19 cellular contexts compared by ENCODE assay signal in the genomic region with DNA sequence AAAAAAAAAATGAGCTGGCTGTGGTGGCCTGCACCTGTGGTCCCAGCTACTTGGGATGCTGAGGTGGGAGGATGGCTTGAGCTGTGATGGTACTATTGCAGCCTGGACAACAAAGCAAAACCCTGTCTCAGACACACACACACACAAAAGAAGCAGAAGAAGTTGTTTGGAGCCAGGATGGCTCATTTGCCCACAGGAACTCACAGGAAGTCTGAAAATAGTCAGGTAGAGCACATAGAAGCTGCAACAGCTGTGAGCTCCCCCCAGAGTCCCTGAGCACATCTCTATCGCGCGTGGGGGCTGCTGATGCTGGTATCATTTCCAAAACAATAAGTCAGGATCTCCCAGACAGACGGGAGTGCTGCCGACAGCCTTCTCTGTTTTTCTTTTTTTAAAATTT.
"Had no signal": no experiment of that assay in that cellular context is flagged by ENCODE, and none has a peak within 500 bp of the region (broad histone marks: within the 10 kb centered on the region; RNA-seq: fewer than 3 reads in every experiment).

No MANE protein-coding gene starts in this region.

- H3K9me3 Mint-ChIP-seq: activated CD4-positive, alpha-beta T cell treated with anti-CD3 and anti-CD28 coated beads, Interleukin-2, amount 10 ng/mL, durations not matched to agents 24 days and 14 days; activated naive CD8-positive, alpha-beta T cell treated with anti-CD3 and anti-CD28 coated beads for 36 hours; natural killer cell; type B pancreatic cell had no signal

- H3K27me3 Mint-ChIP-seq: activated CD4-positive, alpha-beta T cell treated with anti-CD3 and anti-CD28 coated beads, Interleukin-2, amount 10 ng/mL, durations not matched to agents 24 days and 14 days; activated naive CD8-positive, alpha-beta T cell treated with anti-CD3 and anti-CD28 coated beads for 36 hours; type B pancreatic cell had no signal

- H3K27ac ChIP-seq: body of pancreas, colonic mucosa, esophagus squamous epithelium, left ventricle myocardium inferior had no signal

- H3K36me3 Mint-ChIP-seq: activated naive CD8-positive, alpha-beta T cell treated with anti-CD3 and anti-CD28 coated beads for 36 hours; natural killer cell; type B pancreatic cell had no signal

- H3K4me3 Mint-ChIP-seq: activated CD4-positive, alpha-beta T cell treated with anti-CD3 and anti-CD28 coated beads, Interleukin-2, amount 10 ng/mL, durations not matched to agents 24 days and 14 days; activated CD8-positive, alpha-beta T cell treated with anti-CD3 and anti-CD28 coated beads, Interleukin-2, amount 10 ng/mL, durations not matched to agents 7 days and 5 days; activated naive CD8-positive, alpha-beta T cell treated with anti-CD3 and anti-CD28 coated beads for 36 hours; natural killer cell; type B pancreatic cell had no signal

- H3K4me1 ChIP-seq: body of pancreas, colonic mucosa, esophagus squamous epithelium, left ventricle myocardium inferior had no signal

- H3K27ac Mint-ChIP-seq: activated CD4-positive, alpha-beta T cell treated with anti-CD3 and anti-CD28 coated beads, Interleukin-2, amount 10 ng/mL, durations not matched to agents 24 days and 14 days; activated CD8-positive, alpha-beta T cell treated with anti-CD3 and anti-CD28 coated beads, Interleukin-2, amount 10 ng/mL, durations not matched to agents 7 days and 5 days; activated naive CD8-positive, alpha-beta T cell treated with anti-CD3 and anti-CD28 coated beads for 36 hours; natural killer cell had no signal

- H3K4me3 ChIP-seq: body of pancreas, colonic mucosa, esophagus squamous epithelium, left ventricle myocardium inferior had no signal

- ATAC-seq: activated CD8-positive, alpha-beta T cell treated with anti-CD3 and anti-CD28 coated beads, Interleukin-2, amount 10 ng/mL, durations not matched to agents 7 days and 5 days; body of pancreas; natural killer cell had no signal

- H3K4me1 Mint-ChIP-seq: natural killer cell had no signal

- H3K27me3 ChIP-seq: body of pancreas, colonic mucosa, esophagus squamous epithelium had no signal

- H3K9me3 ChIP-seq: body of pancreas, colonic mucosa, esophagus squamous epithelium, left ventricle myocardium inferior had no signal

- H3K36me3 ChIP-seq: colonic mucosa, esophagus squamous epithelium, left ventricle myocardium inferior had no signal

- DNase-seq: activated CD4-positive, alpha-beta T cell treated with anti-CD3 and anti-CD28 coated beads, Interleukin-2, amount 10 ng/mL, durations not matched to agents 24 days and 14 days; activated CD4-positive, CD25-positive, alpha-beta regulatory T cell; activated CD8-positive, alpha-beta memory T cell treated with anti-CD3 and anti-CD28 coated beads, Interleukin-2, amount 50 U/mL, for 48 hours; activated CD8-positive, alpha-beta T cell treated with anti-CD3 and anti-CD28 coated beads, Interleukin-2, amount 10 ng/mL, durations not matched to agents 7 days and 5 days; activated naive CD8-positive, alpha-beta T cell treated with anti-CD3 and anti-CD28 coated beads for 36 hours; amygdala; body of pancreas; caudate nucleus; colonic mucosa; esophagus squamous epithelium; glutamatergic neuron; hypothalamus; kidney; left ventricle myocardium inferior; natural killer cell; posterior cingulate gyrus; stimulated activated CD4-positive, alpha-beta T cell treated with anti-CD3 and anti-CD28 coated beads, Interleukin-4, amount 100 ng/mL, for 1 hour; stimulated activated naive CD4-positive, alpha-beta T cell had no signal
